Comparison of ENCODE assay signal across 10 cellular contexts in the genomic region with DNA sequence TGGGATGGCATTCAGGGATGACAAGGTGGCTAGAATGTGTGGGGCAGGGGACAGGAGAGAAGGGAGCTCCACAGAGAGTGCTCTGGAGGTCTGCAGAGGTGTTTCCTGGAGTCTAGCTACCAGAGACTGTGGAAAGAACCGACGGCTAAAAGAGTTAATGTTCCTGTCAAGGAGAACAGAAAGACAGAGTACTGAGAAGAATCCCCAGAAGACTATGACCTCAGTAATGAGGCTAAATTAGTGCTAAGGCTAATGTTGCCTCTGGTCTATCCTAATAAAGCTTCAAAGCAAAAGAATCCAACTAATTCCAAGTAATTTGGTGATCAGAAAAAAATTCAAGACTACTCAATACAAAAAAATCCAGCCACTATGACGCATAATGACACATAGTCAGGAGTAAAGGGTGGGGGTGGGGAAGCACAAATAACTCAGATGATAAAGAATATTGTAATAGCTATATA. TPM values are rescaled to one million over a fixed set of nuclear protein-coding genes. Genes with fewer than 3 reads are reported as not detected.
DNase-seq lines count a peak whose midpoint lies in the region; TF ChIP-seq lines count a peak whose summit lies in the region.
"Had no signal": no experiment of that assay in that cellular context is flagged by ENCODE, and none has a peak within 500 bp of the region (broad histone marks: within the 10 kb centered on the region; RNA-seq: fewer than 3 reads in every experiment).

No MANE protein-coding gene starts in this region.

- H3K14ac ChIP-seq in mesenchymal stem cell (ENCODE audit: low read length in 2 of 2), result peak overlapping the region in 1 of 2 experiments; percentile 8

- peak; percentile 69 for DNase-seq in A172 (ENCODE audit: low spot score)
- peak; percentile 89 for DNase-seq in LHCN-M2 (ENCODE audit: low read depth)
- peak; percentile 72 for DNase-seq in dedifferentiated amniotic fluid mesenchymal stem cell (ENCODE audit: extremely low spot score)
- peak; percentile 87 for DNase-seq in mesenchymal stem cell
- DNase-seq in NCI-H1694 (lab: John Stamatoyannopoulos, UW), result no peak
- no peak for DNase-seq in NCI-H146 (lab: John Stamatoyannopoulos, UW)
- DNase-seq in dorsolateral prefrontal cortex, result no peak
- DNase-seq in ecto neural progenitor cell (ENCODE audit: low spot score), result no peak
- DNase-seq: activated gamma-delta T cell treated with Interleukin-2 at 50 U/mL for 16 hours had no signal

- H2AK5ac ChIP-seq in mesenchymal stem cell (ENCODE audit: low read length, severe bottlenecking), result peak overlapping the region; percentile 25

- H3K4me3 ChIP-seq in mesenchymal stem cell (ENCODE audit: insufficient read depth in 1 of 2, low read depth in 1 of 2, low read length in 2 of 2) (peak overlapping the region in 1 of 2 experiments; percentile 47), dorsolateral prefrontal cortex (no peak overlapping the region)

- peak overlapping the region in 1 of 2 experiments; percentile 66 for H2BK12ac ChIP-seq in mesenchymal stem cell (ENCODE audit: low read length in 2 of 2)

- H2BK15ac ChIP-seq in mesenchymal stem cell (ENCODE audit: low read depth, poor library complexity, severe bottlenecking), result peak overlapping the region; percentile 80

- H4K91ac ChIP-seq in mesenchymal stem cell (ENCODE audit: low read length), result no peak overlapping the region

- H3K9me3 ChIP-seq in mesenchymal stem cell (ENCODE audit: control insufficient read depth, low read length), result no peaks in the 10 kb centered on the region

- H3K36me3 ChIP-seq in mesenchymal stem cell (ENCODE audit: control insufficient read depth in 1 of 2, insufficient read depth in 2 of 2, low read depth in 1 of 2, low read length in 2 of 2), result peaks cover 15 to 25% of the 10 kb centered on the region in 2 experiments

- H2BK5ac ChIP-seq in mesenchymal stem cell (ENCODE audit: low read depth, low read length, poor library complexity, severe bottlenecking), result peak overlapping the region; percentile 83

- H3K9ac ChIP-seq in mesenchymal stem cell (ENCODE audit: low read length), result peak overlapping the region; percentile 78

- TF ChIP-seq CTCF in dorsolateral prefrontal cortex (IDR thresholded peaks at IDR 0.05 in 54 of 56, conservative IDR thresholded peaks at IDR 0.05 in 2 of 56; ENCODE audit: low read depth in 1 of 56, partially characterized antibody in 56 of 56), result no peak

- H2AFZ ChIP-seq in mesenchymal stem cell (ENCODE audit: low read depth, low read length), result no peak overlapping the region

- no peak overlapping the region for H3K23ac ChIP-seq in mesenchymal stem cell (ENCODE audit: low read length in 2 of 2)

- peak overlapping the region in 1 of 2 experiments; percentile 87 for H3K4ac ChIP-seq in mesenchymal stem cell (ENCODE audit: low read depth in 1 of 2, low read length in 2 of 2)

- peaks cover 13% of the 10 kb centered on the region for H3K79me1 ChIP-seq in mesenchymal stem cell (replicated peaks; ENCODE audit: low read length, poor library complexity, severe bottlenecking)

- H3K18ac ChIP-seq in mesenchymal stem cell (ENCODE audit: low read depth in 1 of 2, low read length in 2 of 2), result peak overlapping the region in 1 of 2 experiments; percentile 75

- WGBS in mesenchymal stem cell, result no CpG with 5 or more reads among the region's 3 CpGs

- H3K4me2 ChIP-seq in mesenchymal stem cell (ENCODE audit: low read length, poor library complexity, severe bottlenecking), result peak overlapping the region; percentile 0

- H3K27ac ChIP-seq in mesenchymal stem cell (ENCODE audit: low read length, poor library complexity, severe bottlenecking) (peak overlapping the region; percentile 85), dorsolateral prefrontal cortex (peak overlapping the region in 3 of 59 donors; percentile 5 to 29 (median 27))

- H2BK120ac ChIP-seq in mesenchymal stem cell (ENCODE audit: low read depth, low read length), result no peak overlapping the region

- H3K27me3 ChIP-seq in mesenchymal stem cell (ENCODE audit: control insufficient read depth in 1 of 2, insufficient read depth in 1 of 2, low read length in 2 of 2), result no peaks in the 10 kb centered on the region
- no peaks in the 10 kb centered on the region for H3K27me3 ChIP-seq in dorsolateral prefrontal cortex

- peaks cover 12% of the 10 kb centered on the region for H3K4me1 ChIP-seq in mesenchymal stem cell (ENCODE audit: control insufficient read depth, insufficient read depth, low read depth, low read length)

- H4K8ac ChIP-seq in mesenchymal stem cell (ENCODE audit: low read length), result peak overlapping the region; percentile 82

- intact Hi-C loops in dorsolateral prefrontal cortex (cut with DNase I), result no loop called here

RNA-seq across cellular contexts. Expression of a gene that starts 44.7 kb away (rescaled TPM):
- 75.4 and 87.1 TPM in 2 replicates for total RNA-seq in A172 (2014; rRNA removed; shearing (Covaris generic))
- total RNA-seq in LHCN-M2 (2014; rRNA removed) (87.5 and 89.6 TPM in 2 replicates), dorsolateral prefrontal cortex (100 to 1,000 TPM in 8 of 120 experiments, 10 to 100 TPM in 112; 42.2 to 137 (median 70.3) TPM)
- 68.5 TPM for polyA plus RNA-seq in LHCN-M2 (2012)
- polyA plus RNA-seq in mesenchymal stem cell (2013, experiment 1 of 2), result 137 TPM
- polyA plus RNA-seq in mesenchymal stem cell (2013, experiment 2 of 2), result 137 TPM
- total RNA-seq: HT-29 had no signal

Comparison
In these comparisons a context has a peak if more than half of its experiments do, and no peak if none do; other contexts are left out.
1. DNase-seq: peak in A172 (single experiment), LHCN-M2 (single experiment), dedifferentiated amniotic fluid mesenchymal stem cell (single experiment) and mesenchymal stem cell (single experiment); none in NCI-H1694 (single experiment), NCI-H146 (single experiment), dorsolateral prefrontal cortex (0 of 10) and ecto neural progenitor cell (single experiment).